ENCODE assay signal across 34 cellular contexts in the genomic region with DNA sequence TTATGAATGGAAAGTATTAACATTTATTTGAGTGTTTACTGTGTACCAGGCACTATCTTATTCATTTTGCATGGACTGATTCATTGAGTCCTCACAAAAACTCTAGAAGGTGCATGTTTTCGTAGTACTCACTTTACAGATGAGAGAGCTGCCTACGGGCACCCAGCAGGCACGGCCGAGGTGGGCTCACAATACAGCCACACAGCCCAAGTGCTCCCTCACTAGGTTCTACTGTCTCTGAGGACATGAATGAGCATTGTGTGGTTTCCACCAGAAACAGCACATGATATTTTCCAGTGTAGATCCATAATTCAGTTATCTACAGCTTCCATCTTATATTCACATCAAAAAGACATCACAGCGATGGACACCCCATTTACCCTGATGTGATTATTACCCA.
"Had no signal": no experiment of that assay in that cellular context is flagged by ENCODE, and none has a peak within 500 bp of the region (broad histone marks: within the 10 kb centered on the region; RNA-seq: fewer than 3 reads in every experiment).

No MANE protein-coding gene starts in this region.

- H3K9me3 ChIP-seq: MG63 had no signal

- H3K4me2 ChIP-seq: KMS-11 had no signal

- H3K36me3 ChIP-seq: MG63 had no signal

- DNase-seq: Karpas-422, Kasumi-1, MG63, MM.1S, MV-4-11, NCI-H1048, NCI-H1092, NCI-H1092 treated with DMSO at 0.1 percent for 48 hours, NCI-H1105, NCI-H1105 treated with DMSO at 0.1 percent for 48 hours, NCI-H1417, NCI-H1417 treated with DMSO at 0.1 percent for 48 hours, NCI-H1436, NCI-H1436 treated with DMSO at 0.1 percent for 48 hours, NCI-H146, NCI-H1694, NCI-H1694 treated with DMSO at 0.1 percent for 48 hours, NCI-H187, NCI-H187 treated with DMSO at 0.1 percent for 48 hours, NCI-H1930, NCI-H2029, NCI-H2029 treated with DMSO at 0.1 percent for 48 hours, NCI-H2081, NCI-H2081 treated with DMSO at 0.1 percent for 48 hours, NCI-H2107, NCI-H2171, NCI-H2171 treated with DMSO at 0.1 percent for 48 hours, NCI-H2227 treated with DMSO at 0.1 percent for 48 hours, NCI-H226, NCI-H345, NCI-H446, NCI-H446 treated with DMSO at 0.1 percent for 48 hours, NCI-H510A had no signal

- H3K4me3 ChIP-seq: MG63 had no signal

- H3K27ac ChIP-seq: KMS-11 had no signal
